30 cellular contexts compared by ENCODE assay signal in the genomic region with DNA sequence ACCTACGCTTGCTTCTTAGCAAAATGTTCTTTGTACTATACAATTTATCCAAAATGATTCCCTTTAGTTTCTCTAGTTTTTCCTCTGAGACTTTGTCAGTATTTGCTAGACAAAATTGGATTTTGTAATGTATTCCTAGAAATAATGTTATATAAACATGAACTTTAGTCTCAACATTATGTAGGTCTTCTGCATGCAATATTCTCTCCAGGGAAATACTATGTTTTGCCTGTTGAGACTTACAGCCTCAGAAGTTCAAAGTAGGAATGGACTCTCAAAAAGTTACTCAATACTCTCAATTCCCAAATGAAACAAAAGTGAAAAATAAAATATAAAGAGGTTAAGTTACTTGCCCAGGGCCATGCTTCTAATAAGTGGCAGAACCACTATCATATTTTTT.
"Had no signal": no experiment of that assay in that cellular context is flagged by ENCODE, and none has a peak within 500 bp of the region (broad histone marks: within the 10 kb centered on the region; RNA-seq: fewer than 3 reads in every experiment).

No MANE protein-coding gene starts in this region.

- H3K27me3 Mint-ChIP-seq: activated CD4-positive, alpha-beta T cell treated with anti-CD3 and anti-CD28 coated beads for 36 hours; activated naive CD8-positive, alpha-beta T cell treated with anti-CD3 and anti-CD28 coated beads, Interleukin-2, amount 10 ng/mL, durations not matched to agents 7 days and 5 days; brain had no signal

- H3K9me3 ChIP-seq: SJCRH30 had no signal

- H3K36me3 Mint-ChIP-seq: activated naive CD4-positive, alpha-beta T cell treated with anti-CD3 and anti-CD28 coated beads, Interleukin-2, amount 50 U/mL, for 24 hours; activated naive CD8-positive, alpha-beta T cell treated with anti-CD3 and anti-CD28 coated beads, Interleukin-2, amount 10 ng/mL, durations not matched to agents 7 days and 5 days; brain; WTC11 had no signal

- ATAC-seq: activated CD4-positive, alpha-beta T cell treated with anti-CD3 and anti-CD28 coated beads for 36 hours; activated CD4-positive, CD25-positive, alpha-beta regulatory T cell treated with anti-CD3 and anti-CD28 coated beads, Interleukin-2, amount 50 U/mL, for 24 hours; activated CD8-positive, alpha-beta T cell treated with anti-CD3 and anti-CD28 coated beads, Interleukin-2, amount 10 ng/mL, durations not matched to agents 7 days and 5 days; Panc1; WTC11 had no signal

- H3K9me3 Mint-ChIP-seq: activated CD4-positive, alpha-beta T cell treated with anti-CD3 and anti-CD28 coated beads, Interleukin-2, amount 10 ng/mL, durations not matched to agents 7 days and 5 days; activated naive CD4-positive, alpha-beta T cell treated with anti-CD3 and anti-CD28 coated beads, Interleukin-2, amount 50 U/mL, for 24 hours; activated naive CD8-positive, alpha-beta T cell treated with anti-CD3 and anti-CD28 coated beads, Interleukin-2, amount 10 ng/mL, durations not matched to agents 7 days and 5 days; activated T-cell treated with anti-CD3 and anti-CD28 coated beads, Interleukin-2, amount 50 U/mL, for 24 hours; activated T-helper 2 cell treated with anti-CD3 and anti-CD28 coated beads, Interferon-gamma antibody, Interleukin-2, Interleukin-4, amounts not matched to agents 10 μg/mL and 5 μg/mL and 100 μg/mL, durations not matched to agents 14 hours and 24 hours and 36 hours; T-helper 1 cell treated with Interleukin-12 subunit alpha and Interleukin-12 subunit beta and Interleukin-4 antibody, amounts not matched to agents 30 μg/mL and 1 μg/mL, for 36 hours; T-helper 2 cell treated with Interferon-gamma antibody and Interleukin-4, amounts not matched to agents 5 μg/mL and 100 μg/mL, for 36 hours; WTC11 had no signal

- H3K4me1 Mint-ChIP-seq: activated CD4-positive, alpha-beta T cell treated with anti-CD3 and anti-CD28 coated beads for 36 hours; activated CD4-positive, alpha-beta T cell treated with anti-CD3 and anti-CD28 coated beads, Interleukin-2, amount 10 ng/mL, durations not matched to agents 7 days and 5 days; activated naive CD4-positive, alpha-beta T cell treated with anti-CD3 and anti-CD28 coated beads, Interleukin-2, amount 50 U/mL, for 24 hours; activated naive CD8-positive, alpha-beta T cell treated with anti-CD3 and anti-CD28 coated beads, Interleukin-2, amount 10 ng/mL, durations not matched to agents 7 days and 5 days; brain; WTC11 had no signal

- H3K36me3 ChIP-seq: SJCRH30 had no signal

- H3K27me3 ChIP-seq: SJCRH30 had no signal

- H3K27ac ChIP-seq: SJCRH30, SK-N-MC had no signal

- H3K4me3 ChIP-seq: SJCRH30, SK-N-MC had no signal

- H3K27ac Mint-ChIP-seq: activated CD4-positive, alpha-beta T cell treated with anti-CD3 and anti-CD28 coated beads for 36 hours; activated CD4-positive, alpha-beta T cell treated with anti-CD3 and anti-CD28 coated beads, Interleukin-2, amount 10 ng/mL, durations not matched to agents 7 days and 5 days; activated CD8-positive, alpha-beta T cell treated with anti-CD3 and anti-CD28 coated beads, Interleukin-2, amount 10 ng/mL, durations not matched to agents 7 days and 5 days; activated naive CD4-positive, alpha-beta T cell treated with anti-CD3 and anti-CD28 coated beads, Interleukin-2, amount 50 U/mL, for 24 hours; activated naive CD8-positive, alpha-beta T cell treated with anti-CD3 and anti-CD28 coated beads, Interleukin-2, amount 10 ng/mL, durations not matched to agents 7 days and 5 days; activated T-cell treated with anti-CD3 and anti-CD28 coated beads, Interleukin-2, amount 50 U/mL, for 24 hours; activated T-helper 2 cell treated with anti-CD3 and anti-CD28 coated beads, Interferon-gamma antibody, Interleukin-2, Interleukin-4, amounts not matched to agents 10 μg/mL and 5 μg/mL and 100 μg/mL, durations not matched to agents 14 hours and 24 hours and 36 hours; brain; T-helper 1 cell treated with Interleukin-12 subunit alpha and Interleukin-12 subunit beta and Interleukin-4 antibody, amounts not matched to agents 30 μg/mL and 1 μg/mL, for 36 hours; T-helper 2 cell treated with Interferon-gamma antibody and Interleukin-4, amounts not matched to agents 5 μg/mL and 100 μg/mL, for 36 hours; WTC11 had no signal

- DNase-seq: activated CD4-positive, alpha-beta T cell treated with anti-CD3 and anti-CD28 coated beads for 36 hours; activated CD4-positive, alpha-beta T cell treated with anti-CD3 and anti-CD28 coated beads, Interleukin-2, amount 10 ng/mL, durations not matched to agents 7 days and 5 days; activated CD4-positive, alpha-beta T cell treated with anti-CD3 and anti-CD28 coated beads, Interleukin-2, amount 50 U/mL, for 48 hours; activated CD8-positive, alpha-beta T cell treated with anti-CD3 and anti-CD28 coated beads, Interleukin-2, amount 10 ng/mL, durations not matched to agents 7 days and 5 days; activated gamma-delta T cell; activated naive CD4-positive, alpha-beta T cell treated with Interleukin-2 at 50 U/mL for 16 hours; activated naive CD8-positive, alpha-beta T cell treated with anti-CD3 and anti-CD28 coated beads, Interleukin-2, amount 10 ng/mL, durations not matched to agents 7 days and 5 days; activated T-cell treated with anti-CD3 and anti-CD28 coated beads, Interleukin-2, amount 50 U/mL, for 24 hours; anterior cingulate cortex; central memory CD4-positive, alpha-beta T cell; Karpas-422; KBM-7; NCI-H1105 treated with DMSO at 0.1 percent for 48 hours; NCI-H1436; NCI-H1694; NCI-H1930; NCI-H2081 treated with DMSO at 0.1 percent for 48 hours; NCI-H446 treated with DMSO at 0.1 percent for 48 hours; NCI-H524; SHP77; SJCRH30 had no signal

- H3K4me1 ChIP-seq: SJCRH30 had no signal

- H3K4me3 Mint-ChIP-seq: activated CD4-positive, alpha-beta T cell treated with anti-CD3 and anti-CD28 coated beads for 36 hours; activated CD4-positive, alpha-beta T cell treated with anti-CD3 and anti-CD28 coated beads, Interleukin-2, amount 10 ng/mL, durations not matched to agents 7 days and 5 days; activated CD8-positive, alpha-beta T cell treated with anti-CD3 and anti-CD28 coated beads, Interleukin-2, amount 10 ng/mL, durations not matched to agents 7 days and 5 days; activated naive CD4-positive, alpha-beta T cell treated with anti-CD3 and anti-CD28 coated beads, Interleukin-2, amount 50 U/mL, for 24 hours; activated naive CD8-positive, alpha-beta T cell treated with anti-CD3 and anti-CD28 coated beads, Interleukin-2, amount 10 ng/mL, durations not matched to agents 7 days and 5 days; activated T-cell treated with anti-CD3 and anti-CD28 coated beads, Interleukin-2, amount 50 U/mL, for 24 hours; brain; T-helper 1 cell treated with Interleukin-12 subunit alpha and Interleukin-12 subunit beta and Interleukin-4 antibody, amounts not matched to agents 30 μg/mL and 1 μg/mL, for 36 hours; T-helper 2 cell treated with Interferon-gamma antibody and Interleukin-4, amounts not matched to agents 5 μg/mL and 100 μg/mL, for 36 hours; WTC11 had no signal
